ENCODE assay signal across 8 cellular contexts in the genomic region with DNA sequence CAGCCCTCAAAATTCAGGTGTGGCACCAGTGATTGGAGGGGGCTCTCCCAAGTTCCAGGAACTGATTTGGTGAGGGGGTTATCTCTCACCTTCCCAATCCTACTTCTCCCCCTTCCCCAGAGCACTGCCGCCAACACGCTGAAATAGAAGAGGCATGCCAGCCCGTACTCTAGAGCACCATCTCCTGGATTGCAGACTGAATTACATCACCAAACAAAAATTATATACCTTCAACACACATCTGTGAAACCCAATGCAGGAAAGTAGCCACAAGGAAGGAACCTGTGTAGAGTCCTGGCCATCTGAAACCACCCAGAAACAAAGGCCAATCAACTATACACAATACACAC.
A peak's percentile ranks its signal among the peaks of the same experiment; 100 is the strongest.
DNase-seq lines count a peak whose midpoint lies in the region; ATAC-seq and TF ChIP-seq lines count a peak whose summit lies in the region.
"Not testable (repeated sequence)": the region's sequence is repeated elsewhere in the genome, so short reads cannot be mapped to it uniquely, and the experiment has no call there.

No MANE protein-coding gene starts in this region.

- not testable (repeated sequence) for H3K27me3 ChIP-seq in SK-N-SH (ENCODE audit: insufficient read depth); gastroesophageal sphincter; stomach

- H3K4me1 ChIP-seq in HEK293 (ENCODE audit: control insufficient read depth, insufficient read depth, low read length); SK-N-SH (ENCODE audit: control insufficient read depth in 1 of 2, insufficient read depth in 2 of 2, low read depth in 1 of 2, low read length in 1 of 2); stomach: not testable (repeated sequence)
- H3K4me1 ChIP-seq in gastroesophageal sphincter: peaks cover 0 to 11% (median 0%) of the 10 kb centered on the region in 3 donors

- not testable (repeated sequence) for H3K9ac ChIP-seq in SK-N-SH

- not testable (repeated sequence) for H3K4me1 Mint-ChIP-seq in activated naive CD8-positive, alpha-beta T cell treated with anti-CD3 and anti-CD28 coated beads for 36 hours; natural killer cell treated with Interleukin-12 subunit alpha and Interleukin-12 subunit beta and Interleukin-15 and Interleukin-18, amount 100 ng/mL, for 72 hours (ENCODE audit: low read depth in 2 of 2)

- H3K36me3 ChIP-seq in HEK293 (ENCODE audit: control insufficient read depth in 2 of 2, insufficient read depth in 1 of 2, low read length in 2 of 2); SK-N-SH (replicated peaks in 1 of 2; ENCODE audit: control insufficient read depth in 1 of 2, insufficient read depth in 2 of 2, low read length in 1 of 2); gastroesophageal sphincter; stomach: not testable (repeated sequence)

- ATAC-seq in gastroesophageal sphincter: not testable (repeated sequence)
- ATAC-seq in natural killer cell treated with Interleukin-12 subunit alpha and Interleukin-12 subunit beta and Interleukin-15 and Interleukin-18, amount 100 ng/mL, for 72 hours: peak; percentile 67 to 71

- not testable (repeated sequence) for H3K27me3 Mint-ChIP-seq in activated naive CD8-positive, alpha-beta T cell treated with anti-CD3 and anti-CD28 coated beads for 36 hours
- peaks cover 6 to 17% of the 10 kb centered on the region in 2 donors for H3K27me3 Mint-ChIP-seq in natural killer cell treated with Interleukin-12 subunit alpha and Interleukin-12 subunit beta and Interleukin-15 and Interleukin-18, amount 100 ng/mL, for 72 hours

- not testable (repeated sequence) for H3F3A ChIP-seq in SK-N-SH (replicated peaks; ENCODE audit: insufficient read depth)

- not testable (repeated sequence) for H3K27ac ChIP-seq in HEK293 (ENCODE audit: extremely low read depth, low read depth, low read length); SK-N-SH (ENCODE audit: low read depth in 2 of 2, low read length in 1 of 2); gastroesophageal sphincter; stomach

- POLR2A ChIA-PET in HEK293 (lab: Yijun Ruan, JAX); SK-N-SH (lab: Yijun Ruan, JAX): not testable (repeated sequence)

- TF ChIP-seq POLR2A in gastroesophageal sphincter (IDR thresholded peaks at IDR 0.05); stomach (IDR thresholded peaks at IDR 0.05): not testable (repeated sequence)

- not testable (repeated sequence) for H3K4me3 ChIP-seq in HEK293 (ENCODE audit: low read depth, low read length); SK-N-SH (ENCODE audit: low read depth in 2 of 2, low read length in 1 of 2); gastroesophageal sphincter; stomach

- peak; percentile 70 for TF ChIP-seq RAD21 in SK-N-SH (IDR thresholded peaks at IDR 0.05; ENCODE audit: low read length)

- not testable (repeated sequence) for H2AFZ ChIP-seq in SK-N-SH (ENCODE audit: low read depth)

- intact Hi-C loops in stomach (cut with DNase I; ENCODE audit: low total_unique reads): not testable (repeated sequence)

- not testable (repeated sequence) for TF ChIP-seq CTCF in HEK293 (tag by site-specific recombination; IDR thresholded peaks at IDR 0.05)
- peak; percentile 55 for TF ChIP-seq CTCF in SK-N-SH (IDR thresholded peaks at IDR 0.05)
- peak in 3 of 4 experiments; percentile 29 to 51 (median 45) for TF ChIP-seq CTCF in gastroesophageal sphincter (IDR thresholded peaks at IDR 0.05)
- peak in 5 of 7 experiments; percentile 46 to 70 (median 55) for TF ChIP-seq CTCF in stomach (IDR thresholded peaks at IDR 0.05)

- not testable (repeated sequence) for H3K9me2 ChIP-seq in SK-N-SH

- 10% methylated on average over 3 of the region's 3 CpGs for WGBS in SK-N-SH (ENCODE audit: low lambda C conversion rate)
- 0% methylated on average over 3 of the region's 3 CpGs; no CpG with 5 or more reads in 1 of the 2 donors for WGBS in gastroesophageal sphincter (ENCODE audit: low coverage in 1 of 2), 2 donors
- WGBS in stomach, 5 donors: 0 to 15% (median 8%) methylated on average over 3 of the region's 3 CpGs

- not testable (repeated sequence) for H3K4me2 ChIP-seq in SK-N-SH

- not testable (repeated sequence) for H4K20me1 ChIP-seq in SK-N-SH (ENCODE audit: insufficient read depth)

- DNase-seq in DMS53 (lab: John Stamatoyannopoulos, UW) (peak; percentile 66), NCI-H1417 (lab: John Stamatoyannopoulos, UW) (peak in 2 of 3 experiments; percentile 41 to 50), SK-N-SH (peak; percentile 42), stomach (peak; percentile 36)
- DNase-seq in activated naive CD8-positive, alpha-beta T cell treated with anti-CD3 and anti-CD28 coated beads for 36 hours: not testable (repeated sequence)
- DNase-seq in natural killer cell treated with Interleukin-12 subunit alpha and Interleukin-12 subunit beta and Interleukin-15 and Interleukin-18, amount 100 ng/mL, for 72 hours (ENCODE audit: low spot score): peak; percentile 62

- not testable (repeated sequence) for TF ChIP-seq EP300 in SK-N-SH (IDR thresholded peaks at IDR 0.05; ENCODE audit: borderline replicate concordance in 1 of 2, low read depth in 1 of 2, low read length in 1 of 2); gastroesophageal sphincter (IDR thresholded peaks at IDR 0.05); stomach (IDR thresholded peaks at IDR 0.05)

- H3K79me2 ChIP-seq in SK-N-SH (ENCODE audit: insufficient read depth): not testable (repeated sequence)

- CTCF ChIA-PET in HEK293 (lab: Yijun Ruan, JAX); SK-N-SH (lab: Yijun Ruan, JAX): not testable (repeated sequence)

- H3K9me3 Mint-ChIP-seq in activated naive CD8-positive, alpha-beta T cell treated with anti-CD3 and anti-CD28 coated beads for 36 hours; natural killer cell treated with Interleukin-12 subunit alpha and Interleukin-12 subunit beta and Interleukin-15 and Interleukin-18, amount 100 ng/mL, for 72 hours: not testable (repeated sequence)

- not testable (repeated sequence) for H3K36me3 Mint-ChIP-seq in activated naive CD8-positive, alpha-beta T cell treated with anti-CD3 and anti-CD28 coated beads for 36 hours; natural killer cell treated with Interleukin-12 subunit alpha and Interleukin-12 subunit beta and Interleukin-15 and Interleukin-18, amount 100 ng/mL, for 72 hours

- peak overlapping the region; percentile 40 for H3K4me3 Mint-ChIP-seq in activated naive CD8-positive, alpha-beta T cell treated with anti-CD3 and anti-CD28 coated beads for 36 hours
- H3K4me3 Mint-ChIP-seq in natural killer cell treated with Interleukin-12 subunit alpha and Interleukin-12 subunit beta and Interleukin-15 and Interleukin-18, amount 100 ng/mL, for 72 hours: peak overlapping the region; percentile 26

- not testable (repeated sequence) for H3K27ac Mint-ChIP-seq in activated naive CD8-positive, alpha-beta T cell treated with anti-CD3 and anti-CD28 coated beads for 36 hours; natural killer cell treated with Interleukin-12 subunit alpha and Interleukin-12 subunit beta and Interleukin-15 and Interleukin-18, amount 100 ng/mL, for 72 hours

- not testable (repeated sequence) for H3K9me3 ChIP-seq in HEK293 (ENCODE audit: control insufficient read depth, insufficient read depth, low read depth, low read length); SK-N-SH; gastroesophageal sphincter; stomach

TF ChIP-seq in HEK293, 187 proteins besides CTCF, POLR2A, EP300 and RAD21:
- TF ChIP-seq, protein P1, sequence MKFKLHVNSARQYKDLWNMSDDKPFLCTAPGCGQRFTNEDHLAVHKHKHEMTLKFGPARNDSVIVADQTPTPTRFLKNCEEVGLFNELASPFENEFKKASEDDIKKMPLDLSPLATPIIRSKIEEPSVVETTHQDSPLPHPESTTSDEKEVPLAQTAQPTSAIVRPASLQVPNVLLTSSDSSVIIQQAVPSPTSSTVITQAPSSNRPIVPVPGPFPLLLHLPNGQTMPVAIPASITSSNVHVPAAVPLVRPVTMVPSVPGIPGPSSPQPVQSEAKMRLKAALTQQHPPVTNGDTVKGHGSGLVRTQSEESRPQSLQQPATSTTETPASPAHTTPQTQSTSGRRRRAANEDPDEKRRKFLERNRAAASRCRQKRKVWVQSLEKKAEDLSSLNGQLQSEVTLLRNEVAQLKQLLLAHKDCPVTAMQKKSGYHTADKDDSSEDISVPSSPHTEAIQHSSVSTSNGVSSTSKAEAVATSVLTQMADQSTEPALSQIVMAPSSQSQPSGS (tag by site-specific recombination; IDR thresholded peaks at IDR 0.05; ENCODE audit: low read depth): peak; percentile 62; the same call in 1 of the 2 replicates
- TF ChIP-seq ZNF654 (tag by site-specific recombination; IDR thresholded peaks at IDR 0.05; ENCODE audit: low read depth): peak; percentile 61

TF ChIP-seq in SK-N-SH, 30 proteins besides CTCF, POLR2A, EP300 and RAD21:
- peak; percentile 55 for TF ChIP-seq SMC3 (IDR thresholded peaks at IDR 0.05; ENCODE audit: low read depth, low read length)
